1 cellular context compared by ENCODE assay signal in the genomic region with DNA sequence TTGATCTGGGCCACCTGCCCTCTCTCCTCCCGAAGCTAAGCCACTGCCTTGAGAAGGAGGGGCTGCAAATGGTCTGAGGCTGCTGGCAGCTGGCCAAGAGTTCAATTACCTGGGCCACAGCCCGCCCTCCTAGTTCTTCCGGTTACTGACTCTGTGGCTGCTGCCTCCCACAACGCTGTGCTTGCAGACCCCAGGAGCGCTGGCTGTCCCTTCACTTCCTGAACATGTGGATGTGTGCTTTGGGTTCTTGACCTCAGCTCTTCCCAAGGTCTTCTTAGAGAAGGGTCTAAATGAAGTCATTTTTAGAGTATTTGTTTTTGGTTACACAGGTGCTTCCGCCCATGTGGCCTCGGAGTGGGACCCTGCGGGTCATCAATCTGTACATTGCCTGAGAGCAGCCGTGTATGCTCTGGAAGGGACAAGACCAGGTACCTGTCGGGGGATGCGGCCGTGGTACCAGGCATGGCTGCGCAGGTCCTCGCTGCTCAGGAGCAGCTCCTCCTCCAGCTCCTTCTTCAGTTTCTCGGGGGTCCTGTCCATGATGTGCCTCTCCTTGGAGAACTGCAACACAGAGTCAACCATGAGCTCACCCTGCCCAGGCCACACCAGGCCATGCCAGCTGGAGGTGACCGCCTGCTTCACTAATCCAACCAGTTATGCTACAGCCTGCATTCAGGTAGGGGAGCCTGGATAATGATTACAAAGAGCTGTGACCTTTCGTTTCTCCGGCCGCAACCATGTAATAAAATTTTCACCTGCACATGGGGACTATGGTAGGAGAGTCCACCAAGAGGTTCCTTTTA.
TF ChIP-seq lines count a peak whose summit lies in the region.

No MANE protein-coding gene starts in this region.

TF ChIP-seq in HEK293, 187 proteins besides CTCF, POLR2A, EP300 and RAD21 (continued from another document and continues in another):
- TF ChIP-seq, protein P1, sequence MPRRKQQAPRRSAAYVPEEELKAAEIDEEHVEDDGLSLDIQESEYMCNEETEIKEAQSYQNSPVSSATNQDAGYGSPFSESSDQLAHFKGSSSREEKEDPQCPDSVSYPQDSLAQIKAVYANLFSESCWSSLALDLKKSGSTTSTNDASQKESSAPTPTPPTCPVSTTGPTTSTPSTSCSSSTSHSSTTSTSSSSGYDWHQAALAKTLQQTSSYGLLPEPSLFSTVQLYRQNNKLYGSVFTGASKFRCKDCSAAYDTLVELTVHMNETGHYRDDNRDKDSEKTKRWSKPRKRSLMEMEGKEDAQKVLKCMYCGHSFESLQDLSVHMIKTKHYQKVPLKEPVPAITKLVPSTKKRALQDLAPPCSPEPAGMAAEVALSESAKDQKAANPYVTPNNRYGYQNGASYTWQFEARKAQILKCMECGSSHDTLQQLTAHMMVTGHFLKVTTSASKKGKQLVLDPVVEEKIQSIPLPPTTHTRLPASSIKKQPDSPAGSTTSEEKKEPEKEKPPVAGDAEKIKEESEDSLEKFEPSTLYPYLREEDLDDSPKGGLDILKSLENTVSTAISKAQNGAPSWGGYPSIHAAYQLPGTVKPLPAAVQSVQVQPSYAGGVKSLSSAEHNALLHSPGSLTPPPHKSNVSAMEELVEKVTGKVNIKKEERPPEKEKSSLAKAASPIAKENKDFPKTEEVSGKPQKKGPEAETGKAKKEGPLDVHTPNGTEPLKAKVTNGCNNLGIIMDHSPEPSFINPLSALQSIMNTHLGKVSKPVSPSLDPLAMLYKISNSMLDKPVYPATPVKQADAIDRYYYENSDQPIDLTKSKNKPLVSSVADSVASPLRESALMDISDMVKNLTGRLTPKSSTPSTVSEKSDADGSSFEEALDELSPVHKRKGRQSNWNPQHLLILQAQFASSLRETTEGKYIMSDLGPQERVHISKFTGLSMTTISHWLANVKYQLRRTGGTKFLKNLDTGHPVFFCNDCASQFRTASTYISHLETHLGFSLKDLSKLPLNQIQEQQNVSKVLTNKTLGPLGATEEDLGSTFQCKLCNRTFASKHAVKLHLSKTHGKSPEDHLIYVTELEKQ (tag by site-specific recombination; IDR thresholded peaks at IDR 0.05; ENCODE audit: borderline replicate concordance): no peak
- no peak for TF ChIP-seq HOXA7 (CRISPR knock-in tag; IDR thresholded peaks at IDR 0.05; ENCODE audit: borderline replicate concordance)
- no peak for TF ChIP-seq ZNF157 (tag by site-specific recombination; IDR thresholded peaks at IDR 0.05)
- TF ChIP-seq ZNF416 (tag by site-specific recombination; IDR thresholded peaks at IDR 0.05): no peak
- no peak for TF ChIP-seq KLF7 (tag by site-specific recombination; IDR thresholded peaks at IDR 0.05; ENCODE audit: borderline replicate concordance)
- TF ChIP-seq, protein P2, sequence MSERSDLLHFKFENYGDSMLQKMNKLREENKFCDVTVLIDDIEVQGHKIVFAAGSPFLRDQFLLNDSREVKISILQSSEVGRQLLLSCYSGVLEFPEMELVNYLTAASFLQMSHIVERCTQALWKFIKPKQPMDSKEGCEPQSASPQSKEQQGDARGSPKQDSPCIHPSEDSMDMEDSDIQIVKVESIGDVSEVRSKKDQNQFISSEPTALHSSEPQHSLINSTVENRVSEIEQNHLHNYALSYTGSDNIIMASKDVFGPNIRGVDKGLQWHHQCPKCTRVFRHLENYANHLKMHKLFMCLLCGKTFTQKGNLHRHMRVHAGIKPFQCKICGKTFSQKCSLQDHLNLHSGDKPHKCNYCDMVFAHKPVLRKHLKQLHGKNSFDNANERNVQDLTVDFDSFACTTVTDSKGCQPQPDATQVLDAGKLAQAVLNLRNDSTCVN (tag by site-specific recombination; optimal IDR thresholded peaks at IDR 0.05): no peak
- TF ChIP-seq ZNF623 (tag by site-specific recombination; IDR thresholded peaks at IDR 0.05): no peak
- TF ChIP-seq ZNF302 (tag by site-specific recombination; IDR thresholded peaks at IDR 0.05; ENCODE audit: low read depth): no peak
- peak; percentile 35; the same call in 1 of the 2 replicates for TF ChIP-seq ZSCAN30 (tag by site-specific recombination; IDR thresholded peaks at IDR 0.05)
- TF ChIP-seq, protein P3, sequence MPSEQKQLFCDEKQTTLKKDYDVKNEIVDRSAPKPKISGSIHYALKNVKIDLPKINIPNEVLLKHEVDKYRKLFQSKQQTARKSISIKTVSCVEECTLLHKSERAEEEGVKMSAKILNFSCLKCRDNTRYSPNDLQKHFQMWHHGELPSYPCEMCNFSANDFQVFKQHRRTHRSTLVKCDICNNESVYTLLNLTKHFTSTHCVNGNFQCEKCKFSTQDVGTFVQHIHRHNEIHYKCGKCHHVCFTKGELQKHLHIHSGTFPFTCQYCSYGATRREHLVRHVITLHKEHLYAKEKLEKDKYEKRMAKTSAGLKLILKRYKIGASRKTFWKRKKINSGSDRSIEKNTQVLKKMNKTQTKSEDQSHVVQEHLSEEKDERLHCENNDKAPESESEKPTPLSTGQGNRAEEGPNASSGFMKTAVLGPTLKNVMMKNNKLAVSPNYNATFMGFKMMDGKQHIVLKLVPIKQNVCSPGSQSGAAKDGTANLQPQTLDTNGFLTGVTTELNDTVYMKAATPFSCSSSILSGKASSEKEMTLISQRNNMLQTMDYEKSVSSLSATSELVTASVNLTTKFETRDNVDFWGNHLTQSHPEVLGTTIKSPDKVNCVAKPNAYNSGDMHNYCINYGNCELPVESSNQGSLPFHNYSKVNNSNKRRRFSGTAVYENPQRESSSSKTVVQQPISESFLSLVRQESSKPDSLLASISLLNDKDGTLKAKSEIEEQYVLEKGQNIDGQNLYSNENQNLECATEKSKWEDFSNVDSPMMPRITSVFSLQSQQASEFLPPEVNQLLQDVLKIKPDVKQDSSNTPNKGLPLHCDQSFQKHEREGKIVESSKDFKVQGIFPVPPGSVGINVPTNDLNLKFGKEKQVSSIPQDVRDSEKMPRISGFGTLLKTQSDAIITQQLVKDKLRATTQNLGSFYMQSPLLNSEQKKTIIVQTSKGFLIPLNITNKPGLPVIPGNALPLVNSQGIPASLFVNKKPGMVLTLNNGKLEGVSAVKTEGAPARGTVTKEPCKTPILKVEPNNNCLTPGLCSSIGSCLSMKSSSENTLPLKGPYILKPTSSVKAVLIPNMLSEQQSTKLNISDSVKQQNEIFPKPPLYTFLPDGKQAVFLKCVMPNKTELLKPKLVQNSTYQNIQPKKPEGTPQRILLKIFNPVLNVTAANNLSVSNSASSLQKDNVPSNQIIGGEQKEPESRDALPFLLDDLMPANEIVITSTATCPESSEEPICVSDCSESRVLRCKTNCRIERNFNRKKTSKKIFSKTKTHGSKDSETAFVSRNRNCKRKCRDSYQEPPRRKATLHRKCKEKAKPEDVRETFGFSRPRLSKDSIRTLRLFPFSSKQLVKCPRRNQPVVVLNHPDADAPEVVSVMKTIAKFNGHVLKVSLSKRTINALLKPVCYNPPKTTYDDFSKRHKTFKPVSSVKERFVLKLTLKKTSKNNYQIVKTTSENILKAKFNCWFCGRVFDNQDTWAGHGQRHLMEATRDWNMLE (tag by site-specific recombination; conservative IDR thresholded peaks at IDR 0.05; ENCODE audit: low read depth): no peak
- TF ChIP-seq ZNF747 (tag by site-specific recombination; IDR thresholded peaks at IDR 0.05): no peak
- no peak for TF ChIP-seq ZNF558 (tag by site-specific recombination; IDR thresholded peaks at IDR 0.05)
- TF ChIP-seq ZNF335 (tag by site-specific recombination; conservative IDR thresholded peaks at IDR 0.05): no peak
- no peak for TF ChIP-seq ZEB2 (tag by site-specific recombination; IDR thresholded peaks at IDR 0.05)
- no peak for TF ChIP-seq TCF7L2 (IDR thresholded peaks at IDR 0.05; ENCODE audit: borderline replicate concordance, low read depth, low read length)
- no peak for TF ChIP-seq BCL11B (tag by site-specific recombination; IDR thresholded peaks at IDR 0.05; ENCODE audit: low read depth)
- TF ChIP-seq ZNF341 (tag by site-specific recombination; IDR thresholded peaks at IDR 0.05; ENCODE audit: low read depth): no peak
- no peak for TF ChIP-seq HOXC10 (CRISPR knock-in tag; IDR thresholded peaks at IDR 0.05)
- TF ChIP-seq, protein P4, sequence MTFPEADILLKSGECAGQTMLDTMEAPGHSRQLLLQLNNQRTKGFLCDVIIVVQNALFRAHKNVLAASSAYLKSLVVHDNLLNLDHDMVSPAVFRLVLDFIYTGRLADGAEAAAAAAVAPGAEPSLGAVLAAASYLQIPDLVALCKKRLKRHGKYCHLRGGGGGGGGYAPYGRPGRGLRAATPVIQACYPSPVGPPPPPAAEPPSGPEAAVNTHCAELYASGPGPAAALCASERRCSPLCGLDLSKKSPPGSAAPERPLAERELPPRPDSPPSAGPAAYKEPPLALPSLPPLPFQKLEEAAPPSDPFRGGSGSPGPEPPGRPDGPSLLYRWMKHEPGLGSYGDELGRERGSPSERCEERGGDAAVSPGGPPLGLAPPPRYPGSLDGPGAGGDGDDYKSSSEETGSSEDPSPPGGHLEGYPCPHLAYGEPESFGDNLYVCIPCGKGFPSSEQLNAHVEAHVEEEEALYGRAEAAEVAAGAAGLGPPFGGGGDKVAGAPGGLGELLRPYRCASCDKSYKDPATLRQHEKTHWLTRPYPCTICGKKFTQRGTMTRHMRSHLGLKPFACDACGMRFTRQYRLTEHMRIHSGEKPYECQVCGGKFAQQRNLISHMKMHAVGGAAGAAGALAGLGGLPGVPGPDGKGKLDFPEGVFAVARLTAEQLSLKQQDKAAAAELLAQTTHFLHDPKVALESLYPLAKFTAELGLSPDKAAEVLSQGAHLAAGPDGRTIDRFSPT (tag by site-specific recombination; IDR thresholded peaks at IDR 0.05): no peak
- TF ChIP-seq ZNF621 (tag by site-specific recombination; IDR thresholded peaks at IDR 0.05): no peak
- TF ChIP-seq, protein P5, sequence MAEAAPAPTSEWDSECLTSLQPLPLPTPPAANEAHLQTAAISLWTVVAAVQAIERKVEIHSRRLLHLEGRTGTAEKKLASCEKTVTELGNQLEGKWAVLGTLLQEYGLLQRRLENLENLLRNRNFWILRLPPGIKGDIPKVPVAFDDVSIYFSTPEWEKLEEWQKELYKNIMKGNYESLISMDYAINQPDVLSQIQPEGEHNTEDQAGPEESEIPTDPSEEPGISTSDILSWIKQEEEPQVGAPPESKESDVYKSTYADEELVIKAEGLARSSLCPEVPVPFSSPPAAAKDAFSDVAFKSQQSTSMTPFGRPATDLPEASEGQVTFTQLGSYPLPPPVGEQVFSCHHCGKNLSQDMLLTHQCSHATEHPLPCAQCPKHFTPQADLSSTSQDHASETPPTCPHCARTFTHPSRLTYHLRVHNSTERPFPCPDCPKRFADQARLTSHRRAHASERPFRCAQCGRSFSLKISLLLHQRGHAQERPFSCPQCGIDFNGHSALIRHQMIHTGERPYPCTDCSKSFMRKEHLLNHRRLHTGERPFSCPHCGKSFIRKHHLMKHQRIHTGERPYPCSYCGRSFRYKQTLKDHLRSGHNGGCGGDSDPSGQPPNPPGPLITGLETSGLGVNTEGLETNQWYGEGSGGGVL (tag by site-specific recombination; IDR thresholded peaks at IDR 0.05): no peak
- TF ChIP-seq ZNF473 (tag by site-specific recombination; IDR thresholded peaks at IDR 0.05): no peak
- TF ChIP-seq ZNF629 (tag by site-specific recombination; IDR thresholded peaks at IDR 0.05): no peak
- TF ChIP-seq ZNF510 (tag by site-specific recombination; IDR thresholded peaks at IDR 0.05; ENCODE audit: insufficient replicate concordance): no peak
- no peak for TF ChIP-seq SP7 (tag by site-specific recombination; IDR thresholded peaks at IDR 0.05)
- TF ChIP-seq KLF1 (tag by site-specific recombination; IDR thresholded peaks at IDR 0.05): peak; percentile 47
- TF ChIP-seq ZNF2 (tag by site-specific recombination; IDR thresholded peaks at IDR 0.05): no peak
- TF ChIP-seq ZNF112 (tag by site-specific recombination; IDR thresholded peaks at IDR 0.05): no peak
- no peak for TF ChIP-seq ZNF214 (tag by site-specific recombination; IDR thresholded peaks at IDR 0.05; ENCODE audit: borderline replicate concordance)
- TF ChIP-seq, protein P6, sequence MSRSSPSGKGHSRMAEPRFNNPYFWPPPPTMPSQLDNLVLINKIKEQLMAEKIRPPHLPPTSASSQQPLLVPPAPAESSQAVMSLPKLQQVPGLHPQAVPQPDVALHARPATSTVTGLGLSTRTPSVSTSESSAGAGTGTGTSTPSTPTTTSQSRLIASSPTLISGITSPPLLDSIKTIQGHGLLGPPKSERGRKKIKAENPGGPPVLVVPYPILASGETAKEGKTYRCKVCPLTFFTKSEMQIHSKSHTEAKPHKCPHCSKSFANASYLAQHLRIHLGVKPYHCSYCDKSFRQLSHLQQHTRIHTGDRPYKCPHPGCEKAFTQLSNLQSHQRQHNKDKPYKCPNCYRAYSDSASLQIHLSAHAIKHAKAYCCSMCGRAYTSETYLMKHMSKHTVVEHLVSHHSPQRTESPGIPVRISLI (tag by site-specific recombination; IDR thresholded peaks at IDR 0.05): no peak
- TF ChIP-seq KLF10 (tag by site-specific recombination; IDR thresholded peaks at IDR 0.05): peak; percentile 33; the same call in 1 of the 2 replicates
- 0 out of 2 replicates have a peak, but pooled peaks have one; percentile 16 for TF ChIP-seq GLIS2 (tag by site-specific recombination; IDR thresholded peaks at IDR 0.05)
- no peak for TF ChIP-seq ZNF16 (tag by site-specific recombination; IDR thresholded peaks at IDR 0.05; ENCODE audit: low read depth)
- TF ChIP-seq, protein P7, sequence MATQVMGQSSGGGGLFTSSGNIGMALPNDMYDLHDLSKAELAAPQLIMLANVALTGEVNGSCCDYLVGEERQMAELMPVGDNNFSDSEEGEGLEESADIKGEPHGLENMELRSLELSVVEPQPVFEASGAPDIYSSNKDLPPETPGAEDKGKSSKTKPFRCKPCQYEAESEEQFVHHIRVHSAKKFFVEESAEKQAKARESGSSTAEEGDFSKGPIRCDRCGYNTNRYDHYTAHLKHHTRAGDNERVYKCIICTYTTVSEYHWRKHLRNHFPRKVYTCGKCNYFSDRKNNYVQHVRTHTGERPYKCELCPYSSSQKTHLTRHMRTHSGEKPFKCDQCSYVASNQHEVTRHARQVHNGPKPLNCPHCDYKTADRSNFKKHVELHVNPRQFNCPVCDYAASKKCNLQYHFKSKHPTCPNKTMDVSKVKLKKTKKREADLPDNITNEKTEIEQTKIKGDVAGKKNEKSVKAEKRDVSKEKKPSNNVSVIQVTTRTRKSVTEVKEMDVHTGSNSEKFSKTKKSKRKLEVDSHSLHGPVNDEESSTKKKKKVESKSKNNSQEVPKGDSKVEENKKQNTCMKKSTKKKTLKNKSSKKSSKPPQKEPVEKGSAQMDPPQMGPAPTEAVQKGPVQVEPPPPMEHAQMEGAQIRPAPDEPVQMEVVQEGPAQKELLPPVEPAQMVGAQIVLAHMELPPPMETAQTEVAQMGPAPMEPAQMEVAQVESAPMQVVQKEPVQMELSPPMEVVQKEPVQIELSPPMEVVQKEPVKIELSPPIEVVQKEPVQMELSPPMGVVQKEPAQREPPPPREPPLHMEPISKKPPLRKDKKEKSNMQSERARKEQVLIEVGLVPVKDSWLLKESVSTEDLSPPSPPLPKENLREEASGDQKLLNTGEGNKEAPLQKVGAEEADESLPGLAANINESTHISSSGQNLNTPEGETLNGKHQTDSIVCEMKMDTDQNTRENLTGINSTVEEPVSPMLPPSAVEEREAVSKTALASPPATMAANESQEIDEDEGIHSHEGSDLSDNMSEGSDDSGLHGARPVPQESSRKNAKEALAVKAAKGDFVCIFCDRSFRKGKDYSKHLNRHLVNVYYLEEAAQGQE (tag by site-specific recombination; IDR thresholded peaks at IDR 0.05): no peak
- 0 out of 2 replicates have a peak, but pooled peaks have one; percentile 35 for TF ChIP-seq OSR2 (tag by site-specific recombination; IDR thresholded peaks at IDR 0.05)
- no peak for TF ChIP-seq ZNF433 (tag by site-specific recombination; IDR thresholded peaks at IDR 0.05; ENCODE audit: low read depth)
- TF ChIP-seq ZNF548 (tag by site-specific recombination; IDR thresholded peaks at IDR 0.05): no peak
